Comparison of ENCODE assay signal across 25 cellular contexts in genomic region chr3:186599142-186599784, GRCh38. TPM values are rescaled to one million over a fixed set of nuclear protein-coding genes. Genes with fewer than 3 reads are reported as not detected.
DNase-seq lines count a peak whose midpoint lies in the region; ATAC-seq, FAIRE-seq and TF ChIP-seq lines count a peak whose summit lies in the region.
"Had no signal": no experiment of that assay in that cellular context is flagged by ENCODE, and none has a peak within 500 bp of the region (broad histone marks: within the 10 kb centered on the region; RNA-seq: fewer than 3 reads in every experiment).

No MANE protein-coding gene starts in this region.

- no peak overlapping the region for H4K8ac ChIP-seq in H1 (ENCODE audit: extremely low read depth, insufficient read depth, low read length)

- no peak overlapping the region for H3K14ac ChIP-seq in H1 (ENCODE audit: insufficient read length)

- H3K4me3 ChIP-seq in H1 (ENCODE audit: extremely low read depth in 1 of 4, insufficient read depth in 2 of 4, low read depth in 3 of 4, low read length in 4 of 4): no peak overlapping the region
- H3K4me3 ChIP-seq in pancreas: no peak overlapping the region
- H3K4me3 ChIP-seq: tibial artery had no signal

- no peak overlapping the region for H3K23ac ChIP-seq in H1 (ENCODE audit: insufficient read length)

- no peak overlapping the region for H4K5ac ChIP-seq in H1 (ENCODE audit: insufficient read length, low read depth, low read length)

- H2AK5ac ChIP-seq in H1 (ENCODE audit: low read depth, low read length): no peak overlapping the region

- intact Hi-C loops in pancreas (cut with DNase I): no loop called here

- no peak overlapping the region for H4K91ac ChIP-seq in H1 (replicated peaks; ENCODE audit: insufficient read length, low read length)

- H3K18ac ChIP-seq in H1 (ENCODE audit: extremely low read depth, low read length): no peak overlapping the region

- no peak overlapping the region; the same call in 1 of the 2 replicates for H2BK5ac ChIP-seq in H1 (ENCODE audit: low read depth, low read length)

- H3K27ac ChIP-seq in H1 (ENCODE audit: low read depth, low read length) (no peak overlapping the region), pancreas (peak overlapping the region in 2 of 4 donors; percentile 46 to 62)
- H3K27ac ChIP-seq: tibial artery had no signal

- no peak overlapping the region for H3K9ac ChIP-seq in H1 (replicated peaks in 1 of 4; ENCODE audit: extremely low read depth in 1 of 4, low read depth in 3 of 4, low read length in 3 of 4)

- H3K27me3 ChIP-seq in H1 (replicated peaks in 1 of 4; ENCODE audit: control insufficient read depth in 3 of 4, extremely low read depth in 1 of 4, insufficient read depth in 3 of 4, low read length in 3 of 4) (no peaks in the 10 kb centered on the region; a peak in 1 of 7 replicates), pancreas (no peaks in the 10 kb centered on the region)
- H3K27me3 ChIP-seq: tibial artery had no signal

- POLR2A ChIA-PET in H1 (lab: Charles Lee; ENCODE audit: partially characterized antibody): interaction anchor here (1.0 to 5.4 kb wide), 2 partner anchors 16 to 185 kb away, joined by 3 to 34 read pairs; partner anchors contain the start of gene EIF4A2

- H3K4me1 ChIP-seq in H1 (replicated peaks in 1 of 4; ENCODE audit: control insufficient read depth in 3 of 4, insufficient read depth in 4 of 4, low read length in 3 of 4) (no peaks in the 10 kb centered on the region), pancreas (peaks cover 7 to 22% (median 11%) of the 10 kb centered on the region in 3 donors)
- H3K4me1 ChIP-seq: tibial artery had no signal

- ATAC-seq in pancreas (peak in 3 of 4 donors; percentile 31 to 48 (median 34)), HG03159 (IDR thresholded peaks at IDR 0.05; ENCODE audit: unreplicated experiment) (no peak)
- ATAC-seq: activated CD8-positive, alpha-beta memory T cell treated with anti-CD3 and anti-CD28 coated beads, Interleukin-2, amount 10 ng/mL, durations not matched to agents 7 days and 5 days; CD8-positive, alpha-beta T cell; natural killer cell treated with Interleukin-12 subunit alpha and Interleukin-12 subunit beta and Interleukin-15 and Interleukin-18, amount 100 ng/mL, for 72 hours; stimulated activated naive CD8-positive, alpha-beta T cell treated with anti-CD3 and anti-CD28 coated beads, Interleukin-15, Interleukin-2, amounts not matched to agents 100 U/mL and 50 U/mL, for 24 hours had no signal

- CTCF ChIA-PET in H1 (lab: Charles Lee; ENCODE audit: partially characterized antibody): interaction anchor here (23.7 kb wide), 1 partner anchor 15 kb away, joined by 333 read pairs; the partner anchor contains the start of gene AHSG

- TF ChIP-seq RAD21 in H1 (IDR thresholded peaks at IDR 0.05 in 1 of 2, conservative IDR thresholded peaks at IDR 0.05 in 1 of 2; ENCODE audit: low read depth in 2 of 2, low read length in 2 of 2): no peak

- H3K36me3 ChIP-seq in H1 (ENCODE audit: control insufficient read depth in 2 of 4, insufficient read depth in 4 of 4, low read length in 3 of 4) (no peaks in the 10 kb centered on the region), pancreas (no peaks in the 10 kb centered on the region)
- H3K36me3 ChIP-seq: tibial artery had no signal

- TF ChIP-seq CTCF in H1 (IDR thresholded peaks at IDR 0.05; ENCODE audit: control extremely low read depth in 1 of 3, insufficient read depth in 1 of 3, low read depth in 1 of 3, low read length in 3 of 3): no peak
- TF ChIP-seq CTCF in pancreas (IDR thresholded peaks at IDR 0.05): no peak

- H3K4ac ChIP-seq in H1 (replicated peaks; ENCODE audit: insufficient read length, low read depth, low read length): no peak overlapping the region

- H2BK20ac ChIP-seq in H1 (ENCODE audit: low read length): no peak overlapping the region

- WGBS in H1 (ENCODE audit: extremely low coverage in 1 of 2, insufficient coverage in 1 of 2, insufficient read length in 1 of 2, insufficient replicate concordance in 2 of 2, low coverage in 1 of 2, low lambda C conversion rate in 2 of 2, missing lambda C conversion rate in 1 of 2), 2 experiments: 82% methylated on average over 12 of the region's 12 CpGs; no CpG with 5 or more reads in 1 of the 2 experiments
- WGBS in pancreas, 2 donors: 52 to 56% methylated on average over 12 of the region's 12 CpGs

- no peak for TF ChIP-seq EP300 in H1 (IDR thresholded peaks at IDR 0.05; ENCODE audit: borderline replicate concordance in 1 of 2, low read depth in 2 of 2, low read length in 2 of 2)

- peak; percentile 1 for DNase-seq in LoVo (ENCODE audit: low spot score)
- no peak for DNase-seq in H1 (ENCODE audit: low read depth in 1 of 2, low spot score in 2 of 2)
- no peak for DNase-seq in pancreas
- no peak for DNase-seq in HPDE6-E6E7 (ENCODE audit: extremely low spot score)
- DNase-seq: activated CD4-positive, alpha-beta T cell treated with anti-CD3 and anti-CD28 coated beads, Interleukin-2, amount 10 ng/mL, durations not matched to agents 24 days and 14 days; activated CD8-positive, alpha-beta memory T cell treated with anti-CD3 and anti-CD28 coated beads, Interleukin-2, amount 10 ng/mL, durations not matched to agents 7 days and 5 days; CD8-positive, alpha-beta T cell; DND-41; effector CD8-positive, alpha-beta T cell; H7; NCI-H187 treated with DMSO at 0.1 percent for 48 hours; NCI-H748 treated with DMSO at 0.1 percent for 48 hours; SIG-M5; stimulated activated CD4-positive, alpha-beta T cell treated with anti-CD3 and anti-CD28 coated beads, Interleukin-2, amount 100 ng/mL, for 24 hours; stimulated activated naive CD8-positive, alpha-beta T cell treated with anti-CD3 and anti-CD28 coated beads, Interleukin-15, Interleukin-2, amounts not matched to agents 100 U/mL and 50 U/mL, for 24 hours; T-helper 1 cell; tibial artery had no signal

- no peaks in the 10 kb centered on the region for H3K23me2 ChIP-seq in H1 (ENCODE audit: low read depth, low read length)

- no peaks in the 10 kb centered on the region for H3K79me2 ChIP-seq in H1 (ENCODE audit: control insufficient read depth in 1 of 2, insufficient read depth in 2 of 2, low read length in 2 of 2)

- no peak for TF ChIP-seq POLR2A in H1 (IDR thresholded peaks at IDR 0.05; ENCODE audit: control extremely low read depth in 1 of 2, low read depth in 2 of 2, low read length in 2 of 2)

- H3K56ac ChIP-seq in H1 (replicated peaks; ENCODE audit: insufficient read length, low read depth, low read length): peak overlapping the region; percentile 39

- H3K4me2 ChIP-seq in H1 (ENCODE audit: insufficient read depth in 1 of 2, low read depth in 2 of 2, low read length in 2 of 2): no peak overlapping the region

- no peak overlapping the region for H2BK12ac ChIP-seq in H1 (ENCODE audit: low read depth, low read length)

- H2AFZ ChIP-seq in H1 (ENCODE audit: low read length): no peak overlapping the region

- no peaks in the 10 kb centered on the region for H4K20me1 ChIP-seq in H1 (replicated peaks in 1 of 2; ENCODE audit: control insufficient read depth in 1 of 2, insufficient read depth in 2 of 2, low read length in 2 of 2)

- H2BK120ac ChIP-seq in H1 (replicated peaks; ENCODE audit: low read depth, low read length): no peak overlapping the region

- H3K79me1 ChIP-seq in H1 (ENCODE audit: low read depth, low read length): no peaks in the 10 kb centered on the region

- H2BK15ac ChIP-seq in H1 (ENCODE audit: low read length): no peak overlapping the region

- no peaks in the 10 kb centered on the region for H3K9me3 ChIP-seq in H1 (ENCODE audit: insufficient read depth in 2 of 2, low read depth in 1 of 2, low read length in 1 of 2)
- H3K9me3 ChIP-seq in pancreas: no peaks in the 10 kb centered on the region
- H3K9me3 ChIP-seq: tibial artery had no signal

- no peak for FAIRE-seq in H1 (lab: Jason Lieb, UNC)
- no peak for FAIRE-seq in pancreas (lab: Jason Lieb, UNC)
- FAIRE-seq: frontal cortex had no signal

RNA-seq across cellular contexts. Expression of gene AHSG, which starts 13.6 kb away (rescaled TPM):
- 0.78 and 1.1 TPM in 2 replicates for total RNA-seq in H1 (2021; fragmentation: NEBNext Ultra II Directional; extraction: Animal tissue kit (Norgen Biotek cat#: 25700))
- polyA plus RNA-seq in H1 (2011; rRNA removed) (0.68 and 0.86 TPM in 2 replicates), pancreas (under 1 TPM in 1 of 2 donors, not detected in 1; 0.30 TPM)
- 2.4 TPM for polyA plus RNA-seq in H1 (2011; cell fraction: cytosol; rRNA removed)
- 0.47 TPM for polyA plus RNA-seq in H1 (2011; cell fraction: nucleus; rRNA removed)
- 0.46 to 1.1 TPM (median 0.57 TPM) in 4 replicates for polyA plus RNA-seq in H1 (2012, experiment 1 of 2)
- 0.46 TPM for polyA plus RNA-seq in H1 (2012, experiment 2 of 2)
- polyA plus RNA-seq in H1 (2013, experiment 1 of 2): 0.69 TPM
- 0.61 TPM for polyA plus RNA-seq in H1 (2013, experiment 2 of 2)
- polyA minus RNA-seq in H1 (2011; rRNA and poly(A)+ RNA removed): 0.46 TPM in 1 of 2 replicates, not detected in the other
- 0.66 TPM for polyA minus RNA-seq in H1 (2011; cell fraction: cytosol; rRNA and poly(A)+ RNA removed)
- 0.50 TPM for polyA minus RNA-seq in H1 (2011; cell fraction: nucleus; rRNA and poly(A)+ RNA removed)
- 1 to 10 TPM in 1 of 6 donors, under 1 TPM in 2, not detected in 3; 0.12 to 1.8 (median 0.19) TPM for total RNA-seq in pancreas
- total RNA-seq: activated CD4-positive, alpha-beta T cell treated with anti-CD3 and anti-CD28 coated beads, Interleukin-2, amount 10 ng/mL, durations not matched to agents 24 days and 14 days; activated CD8-positive, alpha-beta memory T cell treated with anti-CD3 and anti-CD28 coated beads, Interleukin-2, amount 10 ng/mL, durations not matched to agents 7 days and 5 days; CD8-positive, alpha-beta T cell; chondrocyte; frontal cortex; H7; HT-29; kidney epithelial cell; mesothelial cell of epicardium; natural killer cell treated with Interleukin-12 subunit alpha and Interleukin-12 subunit beta and Interleukin-15 and Interleukin-18, amount 100 ng/mL, for 72 hours had no signal

RNA-seq across cellular contexts. Expression of gene DNAJB11, which starts 28.7 kb away (rescaled TPM):
- 63.9 and 67.7 TPM in 2 replicates for total RNA-seq in H1 (2021; fragmentation: NEBNext Ultra II Directional; extraction: Animal tissue kit (Norgen Biotek cat#: 25700))
- polyA plus RNA-seq in H1 (2011; rRNA removed) (14.3 and 14.6 TPM in 2 replicates), pancreas (10 to 100 TPM; 37.1 to 52.6 TPM)
- 31.5 TPM for polyA plus RNA-seq in H1 (2011; cell fraction: cytosol; rRNA removed)
- 10.7 TPM for polyA plus RNA-seq in H1 (2011; cell fraction: nucleus; rRNA removed)
- 49.6 to 72.3 TPM (median 56.3 TPM) in 4 replicates for polyA plus RNA-seq in H1 (2012, experiment 1 of 2)
- polyA plus RNA-seq in H1 (2012, experiment 2 of 2): 20.4 TPM
- 96.2 TPM for polyA plus RNA-seq in H1 (2013, experiment 1 of 2)
- polyA plus RNA-seq in H1 (2013, experiment 2 of 2): 134 TPM
- 8.2 and 8.8 TPM in 2 replicates for polyA minus RNA-seq in H1 (2011; rRNA and poly(A)+ RNA removed)
- 20.0 TPM for polyA minus RNA-seq in H1 (2011; cell fraction: cytosol; rRNA and poly(A)+ RNA removed)
- 19.1 TPM for polyA minus RNA-seq in H1 (2011; cell fraction: nucleus; rRNA and poly(A)+ RNA removed)
- 10 to 100 TPM; 21.9 to 33.2 (median 30.2) TPM for total RNA-seq in pancreas

RNA-seq across cellular contexts. Expression of gene TBCCD1, which starts 32.1 kb away (rescaled TPM):
- 13.4 and 13.9 TPM in 2 replicates for total RNA-seq in H1 (2021; fragmentation: NEBNext Ultra II Directional; extraction: Animal tissue kit (Norgen Biotek cat#: 25700))
- polyA plus RNA-seq in H1 (2011; rRNA removed) (8.4 and 11.3 TPM in 2 replicates), pancreas (1 to 10 TPM; 2.6 to 4.2 TPM)
- polyA plus RNA-seq in H1 (2011; cell fraction: cytosol; rRNA removed): 9.3 TPM
- 6.9 TPM for polyA plus RNA-seq in H1 (2011; cell fraction: nucleus; rRNA removed)
- 7.8 to 11.2 TPM (median 8.2 TPM) in 4 replicates for polyA plus RNA-seq in H1 (2012, experiment 1 of 2)
- polyA plus RNA-seq in H1 (2012, experiment 2 of 2): 2.6 TPM
- polyA plus RNA-seq in H1 (2013, experiment 1 of 2): 6.9 TPM
- 7.8 TPM for polyA plus RNA-seq in H1 (2013, experiment 2 of 2)
- polyA minus RNA-seq in H1 (2011; rRNA and poly(A)+ RNA removed): 20.2 and 20.6 TPM in 2 replicates
- polyA minus RNA-seq in H1 (2011; cell fraction: cytosol; rRNA and poly(A)+ RNA removed): 6.9 TPM
- polyA minus RNA-seq in H1 (2011; cell fraction: nucleus; rRNA and poly(A)+ RNA removed): 10.5 TPM
- 1 to 10 TPM; 3.8 to 7.4 (median 5.5) TPM for total RNA-seq in pancreas

RNA-seq across cellular contexts. Expression of gene FETUB, which starts 40.9 kb away (rescaled TPM):
- not detected in 2 replicates for total RNA-seq in H1 (2021; fragmentation: NEBNext Ultra II Directional; extraction: Animal tissue kit (Norgen Biotek cat#: 25700))
- polyA plus RNA-seq in H1 (2011; rRNA removed) (0.15 TPM in 1 of 2 replicates, not detected in the other), pancreas (not detected)
- 0.09 TPM for polyA plus RNA-seq in H1 (2011; cell fraction: cytosol; rRNA removed)
- polyA plus RNA-seq in H1 (2011; cell fraction: nucleus; rRNA removed): 0.19 TPM
- 0.10 to 0.25 TPM (median 0.19 TPM) in 4 replicates for polyA plus RNA-seq in H1 (2012, experiment 1 of 2)
- not detected for polyA plus RNA-seq in H1 (2012, experiment 2 of 2)
- polyA plus RNA-seq in H1 (2013, experiment 1 of 2): not detected
- 0.07 TPM for polyA plus RNA-seq in H1 (2013, experiment 2 of 2)
- polyA minus RNA-seq in H1 (2011; rRNA and poly(A)+ RNA removed): not detected in 2 replicates
- polyA minus RNA-seq in H1 (2011; cell fraction: cytosol; rRNA and poly(A)+ RNA removed): not detected
- polyA minus RNA-seq in H1 (2011; cell fraction: nucleus; rRNA and poly(A)+ RNA removed): not detected
- not detected for total RNA-seq in pancreas
- total RNA-seq: activated CD4-positive, alpha-beta T cell treated with anti-CD3 and anti-CD28 coated beads, Interleukin-2, amount 10 ng/mL, durations not matched to agents 24 days and 14 days; activated CD8-positive, alpha-beta memory T cell treated with anti-CD3 and anti-CD28 coated beads, Interleukin-2, amount 10 ng/mL, durations not matched to agents 7 days and 5 days; CD8-positive, alpha-beta T cell; chondrocyte; frontal cortex; H7; HT-29; kidney epithelial cell; mesothelial cell of epicardium; natural killer cell treated with Interleukin-12 subunit alpha and Interleukin-12 subunit beta and Interleukin-15 and Interleukin-18, amount 100 ng/mL, for 72 hours; skeletal muscle tissue had no signal

RNA-seq across cellular contexts. Expression of gene CRYGS, which starts 55.1 kb away (rescaled TPM):
- 0.90 and 1.8 TPM in 2 replicates for total RNA-seq in H1 (2021; fragmentation: NEBNext Ultra II Directional; extraction: Animal tissue kit (Norgen Biotek cat#: 25700))
- 1.3 and 1.5 TPM in 2 replicates for polyA plus RNA-seq in H1 (2011; rRNA removed)
- 1.6 TPM for polyA plus RNA-seq in H1 (2011; cell fraction: cytosol; rRNA removed)
- 4.5 TPM for polyA plus RNA-seq in H1 (2011; cell fraction: nucleus; rRNA removed)
- 1.3 to 2.0 TPM (median 1.7 TPM) in 4 replicates for polyA plus RNA-seq in H1 (2012, experiment 1 of 2)
- polyA plus RNA-seq in H1 (2012, experiment 2 of 2): not detected
- polyA plus RNA-seq in H1 (2013, experiment 1 of 2): 0.93 TPM
- polyA plus RNA-seq in H1 (2013, experiment 2 of 2): 0.74 TPM
- 0.44 and 1.0 TPM in 2 replicates for polyA minus RNA-seq in H1 (2011; rRNA and poly(A)+ RNA removed)
- polyA minus RNA-seq in H1 (2011; cell fraction: cytosol; rRNA and poly(A)+ RNA removed): not detected
- 5.2 TPM for polyA minus RNA-seq in H1 (2011; cell fraction: nucleus; rRNA and poly(A)+ RNA removed)
- total RNA-seq in pancreas: 1 to 10 TPM; 1.2 to 3.0 (median 1.8) TPM
- 10 to 100 TPM; 11.0 to 16.6 TPM for polyA plus RNA-seq in pancreas
